Comparison of ENCODE assay signal across 9 cellular contexts in genomic region chr13:48892311-48892710, GRCh38.
A peak's percentile ranks its signal among the peaks of the same experiment; 100 is the strongest.
DNase-seq lines count a peak whose midpoint lies in the region; ATAC-seq and TF ChIP-seq lines count a peak whose summit lies in the region.
"Had no signal": no experiment of that assay in that cellular context is flagged by ENCODE, and none has a peak within 500 bp of the region (broad histone marks: within the 10 kb centered on the region; RNA-seq: fewer than 3 reads in every experiment).

No MANE protein-coding gene starts in this region.

- H3K27me3 ChIP-seq in adrenal gland, result no peaks in the 10 kb centered on the region
- H3K27me3 ChIP-seq in prostate gland (replicated peaks; ENCODE audit: insufficient read depth), result no peaks in the 10 kb centered on the region

- H3K4me1 Mint-ChIP-seq in activated T-cell treated with anti-CD3 and anti-CD28 coated beads, Interleukin-2, amount 50 U/mL, for 4 hours (ENCODE audit: low read depth), result peaks cover 30% of the 10 kb centered on the region
- H3K4me1 Mint-ChIP-seq in osteocyte (ENCODE audit: unreplicated experiment), result peaks cover 17% of the 10 kb centered on the region

- TF ChIP-seq CTCF in adrenal gland (IDR thresholded peaks at IDR 0.05), result no peak
- no peak for TF ChIP-seq CTCF in osteocyte (IDR thresholded peaks at IDR 0.05)
- TF ChIP-seq CTCF in prostate gland (IDR thresholded peaks at IDR 0.05), result no peak
- no peak for TF ChIP-seq CTCF in lower leg skin (IDR thresholded peaks at IDR 0.05)

- no peak for DNase-seq in activated T-cell treated with anti-CD3 and anti-CD28 coated beads, Interleukin-2, amount 50 U/mL, for 4 hours
- DNase-seq in activated T-cell treated with anti-CD3 and anti-CD28 coated beads for 4 hours (no peak), adrenal gland (peak in 3 of 7 donors; percentile 14 to 26 (median 17)), osteocyte (ENCODE audit: extremely low spot score, unreplicated experiment) (no peak), globus pallidus (ENCODE audit: low spot score) (no peak), prostate gland (ENCODE audit: low spot score) (no peak), lower leg skin (ENCODE audit: low spot score in 2 of 2) (no peak)
- DNase-seq: right cardiac atrium had no signal

- H3K36me3 ChIP-seq in adrenal gland (replicated peaks in 1 of 2) (no peaks in the 10 kb centered on the region), prostate gland (no peaks in the 10 kb centered on the region)

- H3K4me1 ChIP-seq in adrenal gland (replicated peaks in 1 of 2) (peaks cover 7 to 32% of the 10 kb centered on the region in 2 donors), prostate gland (replicated peaks) (no peaks in the 10 kb centered on the region)

- peaks cover 3% of the 10 kb centered on the region for H3K9me3 Mint-ChIP-seq in activated T-cell treated with anti-CD3 and anti-CD28 coated beads, Interleukin-2, amount 50 U/mL, for 4 hours
- H3K9me3 Mint-ChIP-seq in osteocyte (ENCODE audit: unreplicated experiment), result peaks cover 5% of the 10 kb centered on the region

- H3K36me3 Mint-ChIP-seq in activated T-cell treated with anti-CD3 and anti-CD28 coated beads, Interleukin-2, amount 50 U/mL, for 4 hours (ENCODE audit: insufficient read depth), result no peaks in the 10 kb centered on the region
- no peaks in the 10 kb centered on the region for H3K36me3 Mint-ChIP-seq in osteocyte (ENCODE audit: unreplicated experiment)

- peak overlapping the region; percentile 41 to 81 (median 75) for H3K27ac ChIP-seq in adrenal gland
- no peak overlapping the region for H3K27ac ChIP-seq in prostate gland

- no peak overlapping the region for H3K4me3 Mint-ChIP-seq in activated T-cell treated with anti-CD3 and anti-CD28 coated beads, Interleukin-2, amount 50 U/mL, for 4 hours
- no peak overlapping the region for H3K4me3 Mint-ChIP-seq in osteocyte (ENCODE audit: unreplicated experiment)

- H3K27me3 Mint-ChIP-seq in activated T-cell treated with anti-CD3 and anti-CD28 coated beads, Interleukin-2, amount 50 U/mL, for 4 hours (ENCODE audit: low read depth), result peaks cover 2% of the 10 kb centered on the region
- H3K27me3 Mint-ChIP-seq in osteocyte (ENCODE audit: unreplicated experiment), result no peaks in the 10 kb centered on the region

- intact Hi-C loops in adrenal gland (cut with DNase I), result no loop called here
- intact Hi-C loops in prostate gland (cut with DNase I), result no loop called here
- intact Hi-C loops in lower leg skin (cut with DNase I; ENCODE audit: low total_unique reads), result no loop called here

- TF ChIP-seq POLR2A in adrenal gland (IDR thresholded peaks at IDR 0.05), result no peak
- TF ChIP-seq POLR2A in prostate gland (IDR thresholded peaks at IDR 0.05), result no peak
- TF ChIP-seq POLR2A in lower leg skin (IDR thresholded peaks at IDR 0.05), result no peak

- peak overlapping the region; percentile 54 for H3K27ac Mint-ChIP-seq in osteocyte (ENCODE audit: unreplicated experiment)

- ATAC-seq in activated T-cell treated with anti-CD3 and anti-CD28 coated beads, Interleukin-2, amount 50 U/mL, for 4 hours, result peak; percentile 96 to 98
- ATAC-seq in HG03135 (IDR thresholded peaks at IDR 0.05; ENCODE audit: unreplicated experiment), result peak; percentile 66

- H3K4me3 ChIP-seq in adrenal gland (no peak overlapping the region), prostate gland (no peak overlapping the region), lower leg skin (ENCODE audit: low read depth, poor library complexity, severe bottlenecking) (no peak overlapping the region)

- WGBS in adrenal gland, 4 donors, result 22 to 34% (median 31%) methylated on average over 2 of the region's 2 CpGs
- 20% methylated on average over 2 of the region's 2 CpGs for WGBS in prostate gland
- WGBS in lower leg skin, 2 donors, result 8 to 18% methylated on average over 2 of the region's 2 CpGs

- H3K9me3 ChIP-seq in adrenal gland (replicated peaks in 1 of 3), result no peaks in the 10 kb centered on the region
- no peaks in the 10 kb centered on the region for H3K9me3 ChIP-seq in prostate gland

Comparison
In these comparisons a context has a peak if more than half of its experiments do, and no peak if none do; other contexts are left out.
1. H3K27ac ChIP-seq: peak in adrenal gland (5 of 5); none in prostate gland (0 of 2).